ENCODE assay signal across 25 cellular contexts in the genomic region with DNA sequence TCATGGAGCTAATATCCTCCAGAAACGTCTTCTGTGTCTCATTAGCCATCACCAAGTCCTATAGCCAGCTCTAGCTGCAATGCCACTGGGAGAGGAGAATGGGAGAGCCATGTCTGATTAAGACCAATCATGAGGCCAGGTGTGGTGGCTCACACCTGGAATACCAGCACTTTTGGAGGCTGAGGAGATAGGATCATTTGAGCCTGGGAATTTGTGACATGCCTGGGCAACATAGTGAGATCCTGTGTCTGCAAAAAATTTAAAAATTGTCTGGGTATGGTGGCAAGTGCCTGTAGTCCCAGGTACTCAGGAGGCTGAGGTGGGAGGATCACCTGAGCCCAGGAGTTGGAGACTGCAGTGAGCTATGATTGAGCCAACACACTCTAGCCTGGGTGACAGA.
"Had no signal": no experiment of that assay in that cellular context is flagged by ENCODE, and none has a peak within 500 bp of the region (broad histone marks: within the 10 kb centered on the region; RNA-seq: fewer than 3 reads in every experiment).

No MANE protein-coding gene starts in this region.

- ATAC-seq: left colon; mucosa of descending colon; naive thymus-derived CD4-positive, alpha-beta T cell; right lobe of liver had no signal

- H3K4me3 Mint-ChIP-seq: immature natural killer cell; naive thymus-derived CD4-positive, alpha-beta T cell; natural killer cell treated with Interleukin-12 subunit alpha and Interleukin-12 subunit beta and Interleukin-15 and Interleukin-18, amount 100 ng/mL, for 72 hours; stimulated activated naive B cell treated with anti-CD40 and anti-IgM and Interleukin-4, amounts not matched to agents 10 μg/mL and 1 μg/mL and 100 μg/mL, for 72 hours; type B pancreatic cell had no signal

- H3K27ac Mint-ChIP-seq: immature natural killer cell; naive thymus-derived CD4-positive, alpha-beta T cell; natural killer cell treated with Interleukin-12 subunit alpha and Interleukin-12 subunit beta and Interleukin-15 and Interleukin-18, amount 100 ng/mL, for 72 hours; progenitor cell of endocrine pancreas; stimulated activated naive B cell treated with anti-CD40 and anti-IgM and Interleukin-4, amounts not matched to agents 10 μg/mL and 1 μg/mL and 100 μg/mL, for 72 hours; type B pancreatic cell had no signal

- H3K4me3 ChIP-seq: left ventricle myocardium inferior, lung, mucosa of descending colon, ovary, right atrium auricular region, right lobe of liver, smooth muscle cell, stomach, testis, thyroid gland had no signal

- H3K36me3 Mint-ChIP-seq: immature natural killer cell; naive thymus-derived CD4-positive, alpha-beta T cell; natural killer cell treated with Interleukin-12 subunit alpha and Interleukin-12 subunit beta and Interleukin-15 and Interleukin-18, amount 100 ng/mL, for 72 hours had no signal

- DNase-seq: hypothalamus; immature natural killer cell; kidney; left colon; left ventricle myocardium inferior; mesendoderm; midbrain; mucosa of descending colon; naive thymus-derived CD4-positive, alpha-beta T cell; ovary; right lobe of liver; stimulated activated CD4-positive, alpha-beta T cell treated with anti-CD3 and anti-CD28 coated beads, Interleukin-1b, Interleukin-23, amount 100 ng/mL, for 48 hours; stimulated activated CD4-positive, alpha-beta T cell treated with anti-CD3 and anti-CD28 coated beads, Interleukin-2, amount 100 ng/mL, for 48 hours; stimulated activated naive B cell treated with anti-CD40 and anti-IgM and Interleukin-4, amounts not matched to agents 10 μg/mL and 1 μg/mL and 100 μg/mL, for 72 hours; stimulated activated naive CD8-positive, alpha-beta T cell treated with anti-CD3 and anti-CD28 coated beads, Interleukin-15, Interleukin-2, amounts not matched to agents 100 U/mL and 50 U/mL, for 24 hours; stomach; testis; thyroid gland had no signal

- H3K4me1 ChIP-seq: right lobe of liver, testis, thyroid gland had no signal

- H3K9me3 ChIP-seq: mucosa of descending colon, ovary, right atrium auricular region, right lobe of liver, stomach, testis, thyroid gland had no signal

- FAIRE-seq: islet of Langerhans, kidney had no signal

- H3K27me3 Mint-ChIP-seq: natural killer cell treated with Interleukin-12 subunit alpha and Interleukin-12 subunit beta and Interleukin-15 and Interleukin-18, amount 100 ng/mL, for 72 hours; stimulated activated naive B cell treated with anti-CD40 and anti-IgM and Interleukin-4, amounts not matched to agents 10 μg/mL and 1 μg/mL and 100 μg/mL, for 72 hours had no signal

- H3K27ac ChIP-seq: left ventricle myocardium inferior, ovary, right atrium auricular region, right lobe of liver, stomach, testis, thyroid gland had no signal

- H3K4me2 ChIP-seq: smooth muscle cell had no signal

- H3K9me3 Mint-ChIP-seq: immature natural killer cell; natural killer cell treated with Interleukin-12 subunit alpha and Interleukin-12 subunit beta and Interleukin-15 and Interleukin-18, amount 100 ng/mL, for 72 hours; type B pancreatic cell had no signal

- H3K36me3 ChIP-seq: ovary, thyroid gland had no signal

- H3K27me3 ChIP-seq: ovary, right atrium auricular region, right lobe of liver, stomach, testis, thyroid gland had no signal
